ENCODE assay signal across 31 cellular contexts in genomic region chr20:41714030-41714429, GRCh38.
"Had no signal": no experiment of that assay in that cellular context is flagged by ENCODE, and none has a peak within 500 bp of the region (broad histone marks: within the 10 kb centered on the region; RNA-seq: fewer than 3 reads in every experiment).

No MANE protein-coding gene starts in this region.

- ATAC-seq: activated CD8-positive, alpha-beta T cell treated with anti-CD3 and anti-CD28 coated beads for 36 hours; activated T-cell treated with anti-CD3 and anti-CD28 coated beads, Interleukin-2, amount 50 U/mL, for 72 hours; activated T-helper 17 cell treated with anti-CD3 and anti-CD28 coated beads, Interleukin-2, amount 50 U/mL, for 72 hours; Panc1 had no signal

- H3K27ac ChIP-seq: brain microvascular endothelial cell, SJSA1, WERI-Rb-1 had no signal

- H3K4me3 Mint-ChIP-seq: activated CD8-positive, alpha-beta T cell treated with anti-CD3 and anti-CD28 coated beads for 36 hours; activated naive CD8-positive, alpha-beta T cell treated with anti-CD3 and anti-CD28 coated beads for 36 hours; activated T-cell treated with anti-CD3 and anti-CD28 coated beads, Interleukin-2, amount 50 U/mL, for 72 hours; activated T-helper 17 cell treated with anti-CD3 and anti-CD28 coated beads, Interleukin-2, amount 50 U/mL, for 72 hours; T-helper 1 cell treated with Interleukin-12 subunit alpha and Interleukin-12 subunit beta and Interleukin-4 antibody, amounts not matched to agents 30 μg/mL and 1 μg/mL, for 36 hours; T-helper 2 cell treated with Interferon-gamma antibody and Interleukin-4, amounts not matched to agents 5 μg/mL and 100 μg/mL, for 36 hours had no signal

- H3K4me1 Mint-ChIP-seq: activated naive CD8-positive, alpha-beta T cell treated with anti-CD3 and anti-CD28 coated beads for 36 hours; activated T-helper 17 cell treated with anti-CD3 and anti-CD28 coated beads, Interleukin-2, amount 50 U/mL, for 72 hours had no signal

- H3K27ac Mint-ChIP-seq: activated CD8-positive, alpha-beta T cell treated with anti-CD3 and anti-CD28 coated beads for 36 hours; activated naive CD8-positive, alpha-beta T cell treated with anti-CD3 and anti-CD28 coated beads for 36 hours; activated T-cell treated with anti-CD3 and anti-CD28 coated beads, Interleukin-2, amount 50 U/mL, for 72 hours; activated T-helper 17 cell treated with anti-CD3 and anti-CD28 coated beads, Interleukin-2, amount 50 U/mL, for 72 hours; T-helper 1 cell treated with Interleukin-12 subunit alpha and Interleukin-12 subunit beta and Interleukin-4 antibody, amounts not matched to agents 30 μg/mL and 1 μg/mL, for 36 hours; T-helper 2 cell treated with Interferon-gamma antibody and Interleukin-4, amounts not matched to agents 5 μg/mL and 100 μg/mL, for 36 hours had no signal

- H3K36me3 ChIP-seq: brain microvascular endothelial cell, SJSA1, WERI-Rb-1 had no signal

- H3K4me3 ChIP-seq: SJSA1 had no signal

- H3K9me3 ChIP-seq: SJSA1, SK-N-SH had no signal

- H3K27me3 ChIP-seq: brain microvascular endothelial cell, SJSA1 had no signal

- H3K36me3 Mint-ChIP-seq: activated naive CD8-positive, alpha-beta T cell treated with anti-CD3 and anti-CD28 coated beads for 36 hours had no signal

- H3K9me3 Mint-ChIP-seq: activated CD8-positive, alpha-beta T cell treated with anti-CD3 and anti-CD28 coated beads for 36 hours; activated naive CD8-positive, alpha-beta T cell treated with anti-CD3 and anti-CD28 coated beads for 36 hours; activated T-cell treated with anti-CD3 and anti-CD28 coated beads, Interleukin-2, amount 50 U/mL, for 72 hours; activated T-helper 17 cell treated with anti-CD3 and anti-CD28 coated beads, Interleukin-2, amount 50 U/mL, for 72 hours; T-helper 1 cell treated with Interleukin-12 subunit alpha and Interleukin-12 subunit beta and Interleukin-4 antibody, amounts not matched to agents 30 μg/mL and 1 μg/mL, for 36 hours; T-helper 2 cell treated with Interferon-gamma antibody and Interleukin-4, amounts not matched to agents 5 μg/mL and 100 μg/mL, for 36 hours had no signal

- DNase-seq: activated CD4-positive, alpha-beta T cell treated with anti-CD3 and anti-CD28 coated beads for 1 hour; activated CD4-positive, alpha-beta T cell treated with anti-CD3 and anti-CD28 coated beads for 48 hours; activated CD4-positive, alpha-beta T cell treated with anti-CD3 and anti-CD28 coated beads, Interleukin-2, amount 50 U/mL, for 4 hours; activated CD4-positive, CD25-positive, alpha-beta regulatory T cell; activated CD8-positive, alpha-beta T cell treated with anti-CD3 and anti-CD28 coated beads for 36 hours; activated effector memory CD4-positive, alpha-beta T cell treated with anti-CD3 and anti-CD28 coated beads, Interleukin-2, amount 50 U/mL, for 16 hours; activated naive CD4-positive, alpha-beta T cell; activated naive CD4-positive, alpha-beta T cell treated with anti-CD3 and anti-CD28 coated beads, Interleukin-2, amount 50 U/mL, for 16 hours; activated naive CD8-positive, alpha-beta T cell treated with anti-CD3 and anti-CD28 coated beads for 36 hours; activated T-cell treated with anti-CD3 and anti-CD28 coated beads, Interleukin-2, amount 50 U/mL, for 1 hour; activated T-cell treated with anti-CD3 and anti-CD28 coated beads, Interleukin-2, amount 50 U/mL, for 72 hours; amniotic stem cell; aorta; brain microvascular endothelial cell; central memory CD4-positive, alpha-beta T cell; NCI-H1105 treated with DMSO at 0.1 percent for 48 hours; NCI-H146; NCI-H187; NCI-H2081 treated with DMSO at 0.1 percent for 48 hours; NCI-H2171; NCI-H2227 treated with DMSO at 0.1 percent for 48 hours; NCI-H524 treated with DMSO at 0.1 percent for 48 hours; NCI-H774; SHP77 treated with DMSO at 0.1 percent for 48 hours; SK-N-SH; WERI-Rb-1 had no signal
